ENCODE assay signal across 8 cellular contexts in genomic region chr17:81291662-81292061, GRCh38. TPM values are rescaled to one million over a fixed set of nuclear protein-coding genes. Genes with fewer than 3 reads are reported as not detected.
DNase-seq lines count a peak whose midpoint lies in the region; ATAC-seq, FAIRE-seq and TF ChIP-seq lines count a peak whose summit lies in the region.

No MANE protein-coding gene starts in this region.

- H3K27ac Mint-ChIP-seq in activated T-helper 17 cell treated with anti-CD3 and anti-CD28 coated beads, Interleukin-2, amount 50 U/mL, for 72 hours: peak overlapping the region; percentile 46

- CTCF ChIA-PET in Panc1 (lab: Charles Lee): interaction anchor here (0.6 to 1.7 kb wide), 10 partner anchors 18 to 249 kb away, joined by 3 to 5 read pairs (median 3); partner anchors contain the start of gene BAHCC1

- BruUV-seq in Panc1 (replicated peaks; lab: Mats Ljungman, UMichigan): no TSS peak

- POLR2A ChIA-PET in Panc1 (lab: Charles Lee): interaction anchor here (0.6 kb wide), 1 partner anchor 16 kb away, joined by 6 read pairs; no protein-coding TSS in a partner anchor

- H3K9ac ChIP-seq in BLaER1 treated with 17β-estradiol and CSF1 and Interleukin-3, amounts not matched to agents 10 nM and 100 nM: peak overlapping the region in 1 of 11 experiments; percentile 9; a peak in 1 of 22 replicates

- H3K9me3 Mint-ChIP-seq in activated T-helper 17 cell treated with anti-CD3 and anti-CD28 coated beads, Interleukin-2, amount 50 U/mL, for 72 hours: no peaks in the 10 kb centered on the region

- H3K27me3 ChIP-seq in BLaER1 treated with 17β-estradiol and CSF1 and Interleukin-3, amounts not matched to agents 10 nM and 100 nM: no peaks in the 10 kb centered on the region
- no peaks in the 10 kb centered on the region for H3K27me3 ChIP-seq in Panc1 (ENCODE audit: control insufficient read depth, insufficient read depth, low read length)
- no peaks in the 10 kb centered on the region for H3K27me3 ChIP-seq in vagina

- H3K27me3 Mint-ChIP-seq in activated T-helper 17 cell treated with anti-CD3 and anti-CD28 coated beads, Interleukin-2, amount 50 U/mL, for 72 hours: no peaks in the 10 kb centered on the region

- no peak overlapping the region for H3K4me3 ChIP-seq in BLaER1 treated with 17β-estradiol and CSF1 and Interleukin-3, amounts not matched to agents 10 nM and 100 nM
- H3K4me3 ChIP-seq in Panc1 (ENCODE audit: low read depth in 2 of 2, low read length in 2 of 2): no peak overlapping the region
- H3K4me3 ChIP-seq in vagina: no peak overlapping the region

- TF ChIP-seq CTCF in Panc1 (IDR thresholded peaks at IDR 0.05) (peak; percentile 91), vagina (IDR thresholded peaks at IDR 0.05) (peak in 2 of 3 experiments; percentile 57 to 71)

- H3K4me1 Mint-ChIP-seq in activated T-helper 17 cell treated with anti-CD3 and anti-CD28 coated beads, Interleukin-2, amount 50 U/mL, for 72 hours: peaks cover 28% of the 10 kb centered on the region

- H3K36me3 Mint-ChIP-seq in activated T-helper 17 cell treated with anti-CD3 and anti-CD28 coated beads, Interleukin-2, amount 50 U/mL, for 72 hours (ENCODE audit: low read depth): peaks cover 49% of the 10 kb centered on the region

- TF ChIP-seq POLR2A in vagina (IDR thresholded peaks at IDR 0.05): no peak

- H3K27ac ChIP-seq in BLaER1 treated with 17β-estradiol and CSF1 and Interleukin-3, amounts not matched to agents 10 nM and 100 nM: no peak overlapping the region
- H3K27ac ChIP-seq in Panc1 (ENCODE audit: low read length) (no peak overlapping the region), vagina (peak overlapping the region; percentile 28)

- peaks cover 10 to 32% (median 24%) of the 10 kb centered on the region in 11 experiments; a peak in 16 of 22 replicates for H3K36me3 ChIP-seq in BLaER1 treated with 17β-estradiol and CSF1 and Interleukin-3, amounts not matched to agents 10 nM and 100 nM
- H3K36me3 ChIP-seq in Panc1 (ENCODE audit: control insufficient read depth, insufficient read depth, low read length) (no peaks in the 10 kb centered on the region; the same call in none of the 2 replicates), vagina (peaks cover 0 to 10% of the 10 kb centered on the region in 2 donors)

- in situ Hi-C loops in Panc1 (cut with HindIII; ENCODE audit: low pct_unique_long_range_greater_than_20kb, low sequenced_read_pairs): no loop called here

- FAIRE-seq in frontal cortex (lab: Jason Lieb, UNC): no peak

- ATAC-seq in Panc1 (peak; percentile 71), HG02588 (IDR thresholded peaks at IDR 0.05; ENCODE audit: unreplicated experiment) (no peak)
- ATAC-seq in activated T-helper 17 cell treated with anti-CD3 and anti-CD28 coated beads, Interleukin-2, amount 50 U/mL, for 72 hours (replicated peaks): peak; percentile 59

- peaks cover 12 to 53% (median 31%) of the 10 kb centered on the region in 11 experiments; a peak in 18 of 22 replicates for H4K20me1 ChIP-seq in BLaER1 treated with 17β-estradiol and CSF1 and Interleukin-3, amounts not matched to agents 10 nM and 100 nM

- H3K4me1 ChIP-seq in BLaER1 treated with 17β-estradiol and CSF1 and Interleukin-3, amounts not matched to agents 10 nM and 100 nM: peaks cover 60 to 86% (median 66%) of the 10 kb centered on the region in 10 experiments
- H3K4me1 ChIP-seq in Panc1 (ENCODE audit: control insufficient read depth, insufficient read depth, low read length) (peaks cover 32% of the 10 kb centered on the region), vagina (peaks cover 51% of the 10 kb centered on the region)

- peak overlapping the region; percentile 47 for H3K4me3 Mint-ChIP-seq in activated T-helper 17 cell treated with anti-CD3 and anti-CD28 coated beads, Interleukin-2, amount 50 U/mL, for 72 hours

- intact Hi-C loops in Panc1 (cut with micrococcal nuclease; ENCODE audit: unreplicated experiment) (loop anchor here (5.0 kb wide), 1 partner anchor 111 kb away; no protein-coding TSS in a partner anchor), posterior vena cava (cut with DNase I) (loop anchor here in 1 of 2 donors (10.0 kb wide), 2 partner anchors 103 to 193 kb away; partner anchors contain the start of gene BAHCC1), vagina (cut with DNase I) (no loop called here)

- peak; percentile 43 for DNase-seq in H4 (ENCODE audit: low spot score)
- no peak for DNase-seq in Panc1 (ENCODE audit: low read depth, low spot score)
- peak; percentile 67 to 72 for DNase-seq in frontal cortex (ENCODE audit: low spot score in 2 of 2)
- peak; percentile 89 for DNase-seq in posterior vena cava (ENCODE audit: low spot score)
- no peak for DNase-seq in vagina (ENCODE audit: extremely low spot score in 2 of 2)

- H3K9me3 ChIP-seq in BLaER1 treated with 17β-estradiol and CSF1 and Interleukin-3, amounts not matched to agents 10 nM and 100 nM (replicated peaks in 1 of 11): no peaks in the 10 kb centered on the region
- H3K9me3 ChIP-seq in Panc1 (ENCODE audit: control insufficient read depth, insufficient read depth, low read depth, low read length) (no peaks in the 10 kb centered on the region), vagina (no peaks in the 10 kb centered on the region)

- peak overlapping the region in 10 of 11 experiments; percentile 13 to 98 (median 53); a peak in 19 of 22 replicates for H3K4me2 ChIP-seq in BLaER1 treated with 17β-estradiol and CSF1 and Interleukin-3, amounts not matched to agents 10 nM and 100 nM

RNA-seq across cellular contexts. Expression of gene SLC38A10, which starts 3.4 kb away (rescaled TPM):
- total RNA-seq in H4 (2014; rRNA removed; shearing (Covaris generic)): 40.9 and 67.3 TPM in 2 replicates
- total RNA-seq in Panc1 (2021; ENCODE audit: unreplicated experiment): 188 TPM
- polyA plus RNA-seq in Panc1 (2012; ENCODE audit: insufficient read length): 144 TPM
- 10 to 100 TPM; 58.4 to 71.2 TPM for total RNA-seq in activated T-helper 17 cell treated with anti-CD3 and anti-CD28 coated beads, Interleukin-2, amount 50 U/mL, for 72 hours
- 13.9 TPM for total RNA-seq in frontal cortex
- 10 to 100 TPM; 59.6 to 85.1 TPM for total RNA-seq in posterior vena cava
- 67.5 TPM for total RNA-seq in vagina

RNA-seq across cellular contexts. Expression of gene NDUFAF8, which starts 52.5 kb away (rescaled TPM):
- 47.4 and 77.7 TPM in 2 replicates for total RNA-seq in H4 (2014; rRNA removed; shearing (Covaris generic))
- total RNA-seq in Panc1 (2021; ENCODE audit: unreplicated experiment): 75.8 TPM
- 144 TPM for polyA plus RNA-seq in Panc1 (2012; ENCODE audit: insufficient read length)
- 10 to 100 TPM; 33.4 to 68.0 TPM for total RNA-seq in activated T-helper 17 cell treated with anti-CD3 and anti-CD28 coated beads, Interleukin-2, amount 50 U/mL, for 72 hours
- total RNA-seq in frontal cortex: 5.7 TPM
- 10 to 100 TPM; 27.8 to 33.7 TPM for total RNA-seq in posterior vena cava
- 52.5 TPM for total RNA-seq in vagina

RNA-seq across cellular contexts. Expression of gene TEPSIN, which starts 52.8 kb away (rescaled TPM):
- 3.4 and 4.0 TPM in 2 replicates for total RNA-seq in H4 (2014; rRNA removed; shearing (Covaris generic))
- total RNA-seq in Panc1 (2021; ENCODE audit: unreplicated experiment): 44.9 TPM
- 35.3 TPM for polyA plus RNA-seq in Panc1 (2012; ENCODE audit: insufficient read length)
- 10 to 100 TPM; 26.3 to 35.0 TPM for total RNA-seq in activated T-helper 17 cell treated with anti-CD3 and anti-CD28 coated beads, Interleukin-2, amount 50 U/mL, for 72 hours
- total RNA-seq in frontal cortex: 7.3 TPM
- 10 to 100 TPM; 17.4 to 18.4 TPM for total RNA-seq in posterior vena cava
- 35.4 TPM for total RNA-seq in vagina

Comparison
In these comparisons a context has a peak if more than half of its experiments do, and no peak if none do; other contexts are left out.
1. DNase-seq: peak in H4 (single experiment), frontal cortex (2 of 2) and posterior vena cava (single experiment); none in Panc1 (single experiment) and vagina (0 of 2).